ENCODE assay signal across 10 cellular contexts in genomic region chr5:61357745-61358144, GRCh38. TPM values are rescaled to one million over a fixed set of nuclear protein-coding genes. Genes with fewer than 3 reads are reported as not detected.
DNase-seq lines count a peak whose midpoint lies in the region; ATAC-seq and TF ChIP-seq lines count a peak whose summit lies in the region.
"Had no signal": no experiment of that assay in that cellular context is flagged by ENCODE, and none has a peak within 500 bp of the region (broad histone marks: within the 10 kb centered on the region; RNA-seq: fewer than 3 reads in every experiment).

No MANE protein-coding gene starts in this region.

- no peaks in the 10 kb centered on the region for H3K36me3 ChIP-seq in liver (ENCODE audit: control insufficient read depth in 4 of 4, insufficient read depth in 3 of 4, low read depth in 1 of 4, low read length in 3 of 4)

- H3K4me1 Mint-ChIP-seq in activated naive CD8-positive, alpha-beta T cell treated with anti-CD3 and anti-CD28 coated beads for 36 hours = peaks cover 14% of the 10 kb centered on the region

- TF ChIP-seq CTCF in HFF-Myc (IDR thresholded peaks at IDR 0.05; ENCODE audit: low read depth, low read length, missing control alignments) (peak; percentile 45), liver (IDR thresholded peaks at IDR 0.05; ENCODE audit: low read depth, low read length, missing input control) (peak; percentile 28)

- peaks cover 0 to 9% (median 2%) of the 10 kb centered on the region in 4 donors for H3K4me1 ChIP-seq in liver (ENCODE audit: control insufficient read depth in 4 of 4, insufficient read depth in 4 of 4, low read length in 3 of 4)

- peaks cover 17% of the 10 kb centered on the region for H3K36me3 Mint-ChIP-seq in activated naive CD8-positive, alpha-beta T cell treated with anti-CD3 and anti-CD28 coated beads for 36 hours

- no peak overlapping the region for H3K4me3 Mint-ChIP-seq in activated naive CD8-positive, alpha-beta T cell treated with anti-CD3 and anti-CD28 coated beads for 36 hours

- no peak overlapping the region for H3K27ac ChIP-seq in liver (ENCODE audit: low read depth in 1 of 2, low read length in 2 of 2)

- DNase-seq in DMS53 treated with DMSO at 0.1 percent for 48 hours (lab: John Stamatoyannopoulos, UW; ENCODE audit: unreplicated experiment) (peak; percentile 23), HFF-Myc (ENCODE audit: extremely low read depth, low read depth) (no peak), left ventricle myocardium superior (no peak)
- DNase-seq in activated naive CD8-positive, alpha-beta T cell treated with anti-CD3 and anti-CD28 coated beads for 36 hours = peak; percentile 8
- DNase-seq: NK-92 treated with Interleukin-12 subunit alpha and Interleukin-12 subunit beta, amount 100 ng/mL, for 24 hours; right cardiac atrium had no signal

- peaks cover 0 to 1% (median 0%) of the 10 kb centered on the region in 4 donors for H3K9me3 ChIP-seq in liver (ENCODE audit: control insufficient read depth in 4 of 4, low read length in 3 of 4)

- no peak overlapping the region for H3K4me3 ChIP-seq in HFF-Myc (replicated peaks; ENCODE audit: low read depth, low read length)
- H3K4me3 ChIP-seq in liver (ENCODE audit: low read depth in 1 of 3, low read length in 3 of 3) = no peak overlapping the region

- peaks cover 10% of the 10 kb centered on the region for H3K9me3 Mint-ChIP-seq in activated naive CD8-positive, alpha-beta T cell treated with anti-CD3 and anti-CD28 coated beads for 36 hours

- 49% methylated on average over 2 of the region's 2 CpGs for WGBS in liver

- intact Hi-C loops in left ventricle myocardium superior (cut with micrococcal nuclease) = no loop called here

- H3K27me3 ChIP-seq in liver (ENCODE audit: control insufficient read depth in 4 of 4, insufficient read depth in 4 of 4, low read length in 3 of 4) = no peaks in the 10 kb centered on the region

- H3K27ac Mint-ChIP-seq in activated naive CD8-positive, alpha-beta T cell treated with anti-CD3 and anti-CD28 coated beads for 36 hours = no peak overlapping the region

- ATAC-seq in GM21447 (IDR thresholded peaks at IDR 0.05; ENCODE audit: unreplicated experiment) = no peak
- no peak for ATAC-seq in HG02885 (IDR thresholded peaks at IDR 0.05; ENCODE audit: poor library complexity, unreplicated experiment)
- ATAC-seq in HG02588 (IDR thresholded peaks at IDR 0.05; ENCODE audit: unreplicated experiment) = no peak
- no peak for ATAC-seq in left ventricle myocardium superior
- ATAC-seq: right cardiac atrium had no signal

- peak; percentile 48 to 74 for TF ChIP-seq RAD21 in liver (IDR thresholded peaks at IDR 0.05)

- H3K27me3 Mint-ChIP-seq in activated naive CD8-positive, alpha-beta T cell treated with anti-CD3 and anti-CD28 coated beads for 36 hours = no peaks in the 10 kb centered on the region

- no peak overlapping the region for H3K9ac ChIP-seq in liver (ENCODE audit: low read depth in 1 of 2, low read length in 2 of 2)

TF ChIP-seq in liver, 16 proteins besides CTCF, POLR2A, EP300 and RAD21:
- TF ChIP-seq GABPA (IDR thresholded peaks at IDR 0.05 in 1 of 2, conservative IDR thresholded peaks at IDR 0.05 in 1 of 2) (no peak), FOXA1 (IDR thresholded peaks at IDR 0.05) (no peak), ZBTB33 (IDR thresholded peaks at IDR 0.05) (no peak), JUND (IDR thresholded peaks at IDR 0.05) (no peak), SP1 (IDR thresholded peaks at IDR 0.05) (no peak)

RNA-seq across cellular contexts. Expression of gene ZSWIM6, which starts 25.7 kb away (rescaled TPM):
- total RNA-seq in activated naive CD8-positive, alpha-beta T cell treated with anti-CD3 and anti-CD28 coated beads for 36 hours = 1 to 10 TPM; 3.0 to 3.2 TPM
- total RNA-seq in liver = 1 to 10 TPM; 5.0 to 5.2 TPM
- 1 to 10 TPM; 1.3 to 1.7 TPM for polyA plus RNA-seq in liver
- total RNA-seq in left ventricle myocardium superior = 8.0 TPM

Comparison
In these comparisons a context has a peak if more than half of its experiments do, and no peak if none do; other contexts are left out.
1. DNase-seq: peak in DMS53 treated with DMSO at 0.1 percent for 48 hours (single experiment) and activated naive CD8-positive, alpha-beta T cell treated with anti-CD3 and anti-CD28 coated beads for 36 hours (single experiment); none in HFF-Myc (single experiment) and left ventricle myocardium superior (single experiment).